26 cellular contexts compared by ENCODE assay signal in genomic region chr3:194596906-194597305, GRCh38.
"Had no signal": no experiment of that assay in that cellular context is flagged by ENCODE, and none has a peak within 500 bp of the region (broad histone marks: within the 10 kb centered on the region; RNA-seq: fewer than 3 reads in every experiment).

No MANE protein-coding gene starts in this region.

- H3K4me3 ChIP-seq: ascending aorta, breast epithelium, cardiac muscle cell, coronary artery, dorsolateral prefrontal cortex, heart left ventricle had no signal

- DNase-seq: activated CD4-positive, alpha-beta memory T cell treated with anti-CD3 and anti-CD28 coated beads, Interleukin-2, amount 10 ng/mL, durations not matched to agents 7 days and 5 days; activated CD4-positive, alpha-beta T cell treated with anti-CD3 and anti-CD28 coated beads for 36 hours; activated CD4-positive, alpha-beta T cell treated with anti-CD3 and anti-CD28 coated beads, Interleukin-2, amount 10 ng/mL, durations not matched to agents 24 days and 14 days; activated CD4-positive, CD25-positive, alpha-beta regulatory T cell; activated CD4-positive, CD25-positive, alpha-beta regulatory T cell treated with anti-CD3 and anti-CD28 coated beads, Interleukin-2, amount 50 U/mL, for 72 hours; activated CD8-positive, alpha-beta memory T cell treated with anti-CD3 and anti-CD28 coated beads, Interleukin-2, amount 50 U/mL, for 48 hours; activated gamma-delta T cell; activated naive CD4-positive, alpha-beta T cell; activated naive CD4-positive, alpha-beta T cell treated with anti-CD3 and anti-CD28 coated beads, Interleukin-2, amount 10 ng/mL, durations not matched to agents 7 days and 5 days; activated naive CD8-positive, alpha-beta T cell treated with anti-CD3 and anti-CD28 coated beads, Interleukin-2, amount 10 ng/mL, durations not matched to agents 7 days and 5 days; activated T-cell treated with anti-CD3 and anti-CD28 coated beads for 4 hours; activated T-cell treated with anti-CD3 and anti-CD28 coated beads, Interleukin-2, amount 50 U/mL, for 24 hours; activated T-cell treated with anti-CD3 and anti-CD28 coated beads, Interleukin-2, amount 50 U/mL, for 72 hours; dorsolateral prefrontal cortex; effector memory CD4-positive, alpha-beta T cell; endodermal cell; foreskin fibroblast; heart left ventricle; T-helper 2 cell had no signal

- H3K27me3 ChIP-seq: ascending aorta, breast epithelium, cardiac muscle cell, dorsolateral prefrontal cortex, heart left ventricle had no signal

- H3K36me3 ChIP-seq: ascending aorta, breast epithelium, cardiac muscle cell had no signal

- H3K9me3 ChIP-seq: ascending aorta, breast epithelium, heart left ventricle had no signal

- ATAC-seq: activated CD4-positive, alpha-beta T cell treated with anti-CD3 and anti-CD28 coated beads for 36 hours; activated naive CD4-positive, alpha-beta T cell treated with anti-CD3 and anti-CD28 coated beads, Interleukin-2, amount 50 U/mL, for 72 hours; activated T-cell treated with anti-CD3 and anti-CD28 coated beads, Interleukin-2, amount 50 U/mL, for 72 hours; esophagus mucosa had no signal

- H3K27ac ChIP-seq: ascending aorta, breast epithelium, cardiac muscle cell, coronary artery, dorsolateral prefrontal cortex, heart left ventricle had no signal

- FAIRE-seq: frontal cortex had no signal
